In genomic region chr19:35030257-35031071, GRCh38 we compare ENCODE assay signal across 1 cellular context.
TF ChIP-seq lines count a peak whose summit lies in the region.

TSS of gene SCN1B (plus strand) at chr19:35030470. CDS start at chr19:35030821, 351 bp downstream.

TF ChIP-seq in K562, 482 proteins besides CTCF, POLR2A, EP300 and RAD21 (continued from another document):
- no peak for TF ChIP-seq ZNF79 (CRISPR knock-in tag; IDR thresholded peaks at IDR 0.05; ENCODE audit: low read depth)
- TF ChIP-seq EGR1 (conservative IDR thresholded peaks at IDR 0.05) = peak; percentile 41; the same call in 1 of the 2 replicates
- TF ChIP-seq GATAD2B (IDR thresholded peaks at IDR 0.05; ENCODE audit: borderline replicate concordance) = peak; percentile 61; the same call in 1 of the 2 replicates
- TF ChIP-seq TGIF2 (CRISPR knock-in tag; IDR thresholded peaks at IDR 0.05) = no peak
- no peak for TF ChIP-seq IRF2 (CRISPR knock-in tag; IDR thresholded peaks at IDR 0.05)
- TF ChIP-seq ELK1 (CRISPR knock-in tag; IDR thresholded peaks at IDR 0.05) = no peak
- no peak for TF ChIP-seq CBFA2T2 (conservative IDR thresholded peaks at IDR 0.05)
- peak; percentile 32; the same call in 1 of the 2 replicates for TF ChIP-seq TFAP4 (CRISPR knock-in tag; IDR thresholded peaks at IDR 0.05; ENCODE audit: borderline replicate concordance)
- TF ChIP-seq POLR2G (IDR thresholded peaks at IDR 0.05; ENCODE audit: low read depth, low read length) = peak; percentile 71
- TF ChIP-seq E2F4 (CRISPR knock-in tag; IDR thresholded peaks at IDR 0.05; ENCODE audit: low read depth) = no peak
TF ChIP-seq in K562: peak in this region for 31.
